Comparison of ENCODE assay signal across 11 cellular contexts in genomic region chr1:77541162-77541545, GRCh38.
DNase-seq lines count a peak whose midpoint lies in the region; ATAC-seq, FAIRE-seq and TF ChIP-seq lines count a peak whose summit lies in the region.
"Had no signal": no experiment of that assay in that cellular context is flagged by ENCODE, and none has a peak within 500 bp of the region (broad histone marks: within the 10 kb centered on the region; RNA-seq: fewer than 3 reads in every experiment).

No MANE protein-coding gene starts in this region.

- DNase-seq in GM12891 (ENCODE audit: insufficient read length, low spot score) (no peak), RCC 7860 (ENCODE audit: low spot score) (peak; percentile 48), DMS79 (lab: John Stamatoyannopoulos, UW) (no peak), NCI-H1092 treated with DMSO at 0.1 percent for 48 hours (lab: John Stamatoyannopoulos, UW) (no peak), NOMO-1 (lab: John Stamatoyannopoulos, UW; ENCODE audit: unreplicated experiment in 2 of 2) (no peak)
- DNase-seq: kidney, NCI-H2081 treated with DMSO at 0.1 percent for 48 hours, RPMI8226 had no signal

- ATAC-seq in GM21367 (IDR thresholded peaks at IDR 0.05; ENCODE audit: unreplicated experiment) (peak; percentile 45), HG02973 (IDR thresholded peaks at IDR 0.05; ENCODE audit: unreplicated experiment) (peak; percentile 37), HG02970 (IDR thresholded peaks at IDR 0.05; ENCODE audit: low FRiP score, unreplicated experiment) (no peak)

- TF ChIP-seq POLR2A in GM12891 (IDR thresholded peaks at IDR 0.05; ENCODE audit: low read depth, low read length), result no peak

- FAIRE-seq in GM12891 (lab: Jason Lieb, UNC) (peak; percentile 47), RCC 7860 (lab: Jason Lieb, UNC) (peak; percentile 45)
- FAIRE-seq: kidney had no signal

TF ChIP-seq in GM12891, 5 proteins besides CTCF, POLR2A, EP300 and RAD21:
- TF ChIP-seq TAF1 (IDR thresholded peaks at IDR 0.05; ENCODE audit: low read depth, low read length) (no peak), POLR2AphosphoS5 (IDR thresholded peaks at IDR 0.05; ENCODE audit: low read depth, low read length) (no peak), PAX5 (IDR thresholded peaks at IDR 0.05; ENCODE audit: insufficient read depth, low read length, severe bottlenecking) (peak; percentile 87)
TF ChIP-seq in GM12891: peak in this region for 1.
